10 cellular contexts compared by ENCODE assay signal in genomic region chr13:46593403-46593802, GRCh38. TPM values are rescaled to one million over a fixed set of nuclear protein-coding genes. Genes with fewer than 3 reads are reported as not detected.
DNase-seq lines count a peak whose midpoint lies in the region; ATAC-seq and TF ChIP-seq lines count a peak whose summit lies in the region.
"Had no signal": no experiment of that assay in that cellular context is flagged by ENCODE, and none has a peak within 500 bp of the region (broad histone marks: within the 10 kb centered on the region; RNA-seq: fewer than 3 reads in every experiment).

No MANE protein-coding gene starts in this region.

- intact Hi-C loops in CD4-positive, alpha-beta memory T cell (cut with micrococcal nuclease), result loop anchor here (5.0 kb wide), 1 partner anchor 41 kb away; the partner anchor contains the start of gene LRCH1
- intact Hi-C loops in tibial artery (cut with DNase I; ENCODE audit: low total_unique reads), result no loop called here

- peak overlapping the region; percentile 34 to 88 (median 83) for H3K27ac Mint-ChIP-seq in CD4-positive, alpha-beta memory T cell

- DNase-seq in CD4-positive, alpha-beta memory T cell, result peak; percentile 59 to 74 (median 64)
- peak; percentile 3 to 26 (median 9) for DNase-seq in effector memory CD4-positive, alpha-beta T cell
- DNase-seq in NCI-H510A treated with DMSO at 0.1 percent for 48 hours (lab: John Stamatoyannopoulos, UW) (no peak), tibial artery (no peak), hepatocyte (ENCODE audit: low spot score) (no peak)
- DNase-seq: NCI-H774, right cardiac atrium had no signal

- no peaks in the 10 kb centered on the region for H3K9me2 ChIP-seq in hepatocyte (replicated peaks; ENCODE audit: insufficient read depth)

- no peak overlapping the region for H3K4me3 ChIP-seq in CD4-positive, alpha-beta memory T cell (ENCODE audit: low read length in 2 of 2)
- H3K4me3 ChIP-seq in effector memory CD4-positive, alpha-beta T cell (ENCODE audit: insufficient read depth, low read depth, low read length, poor library complexity, severe bottlenecking), result no peak overlapping the region
- H3K4me3 ChIP-seq in tibial artery (no peak overlapping the region), hepatocyte (no peak overlapping the region)

- no peaks in the 10 kb centered on the region for H3K9me3 ChIP-seq in CD4-positive, alpha-beta memory T cell (ENCODE audit: control insufficient read depth in 1 of 2, low read length in 2 of 2)
- H3K9me3 ChIP-seq in effector memory CD4-positive, alpha-beta T cell (ENCODE audit: control insufficient read depth, low read length), result no peaks in the 10 kb centered on the region
- H3K9me3 ChIP-seq in tibial artery (no peaks in the 10 kb centered on the region), hepatocyte (ENCODE audit: low read depth) (no peaks in the 10 kb centered on the region)

- CTCF ChIA-PET in CD4-positive, alpha-beta memory T cell (lab: Charles Lee; ENCODE audit: partially characterized antibody), result interaction anchor here (0.7 to 1.5 kb wide), 3 partner anchors 11 to 107 kb away, joined by 3 to 4 read pairs (median 4); no protein-coding TSS in a partner anchor

- H3K27me3 Mint-ChIP-seq in CD4-positive, alpha-beta memory T cell, result no peaks in the 10 kb centered on the region

- 92% methylated on average over 11 of the region's 11 CpGs for WGBS in hepatocyte (ENCODE audit: low lambda C conversion rate, missing lambda C conversion rate)

- ATAC-seq in HG02678 (IDR thresholded peaks at IDR 0.05; ENCODE audit: unreplicated experiment) (peak; percentile 51), GM19467 (IDR thresholded peaks at IDR 0.05; ENCODE audit: unreplicated experiment) (no peak)
- ATAC-seq in activated CD4-positive, CD25-positive, alpha-beta regulatory T cell treated with anti-CD3 and anti-CD28 coated beads, Interleukin-2, amount 50 U/mL, for 24 hours, result peak; percentile 90 to 97
- ATAC-seq: right cardiac atrium had no signal

- no peaks in the 10 kb centered on the region for H3K9me3 Mint-ChIP-seq in CD4-positive, alpha-beta memory T cell

- H3K27me3 ChIP-seq in CD4-positive, alpha-beta memory T cell (ENCODE audit: insufficient read depth, low read length), result no peaks in the 10 kb centered on the region
- no peaks in the 10 kb centered on the region for H3K27me3 ChIP-seq in effector memory CD4-positive, alpha-beta T cell (replicated peaks; ENCODE audit: control insufficient read depth, insufficient read depth, low read length, poor library complexity, severe bottlenecking)
- H3K27me3 ChIP-seq in tibial artery, result no peaks in the 10 kb centered on the region
- no peaks in the 10 kb centered on the region for H3K27me3 ChIP-seq in hepatocyte

- no peak overlapping the region for H3K27ac ChIP-seq in CD4-positive, alpha-beta memory T cell (ENCODE audit: low read depth, low read length)
- H3K27ac ChIP-seq in effector memory CD4-positive, alpha-beta T cell (ENCODE audit: insufficient read depth, low read length, poor library complexity, severe bottlenecking), result no peak overlapping the region
- H3K27ac ChIP-seq in tibial artery (no peak overlapping the region), hepatocyte (no peak overlapping the region)

- no peaks in the 10 kb centered on the region for H3K36me3 Mint-ChIP-seq in CD4-positive, alpha-beta memory T cell

- no peak overlapping the region for H2AFZ ChIP-seq in hepatocyte

- H3K4me1 Mint-ChIP-seq in CD4-positive, alpha-beta memory T cell, result peaks cover 39 to 80% (median 61%) of the 10 kb centered on the region in 4 donors

- peaks cover 11% of the 10 kb centered on the region for H4K20me1 ChIP-seq in hepatocyte (ENCODE audit: insufficient read depth, poor library complexity, severe bottlenecking)

- peak overlapping the region in 7 of 8 donors; percentile 23 to 84 (median 49) for H3K4me3 Mint-ChIP-seq in CD4-positive, alpha-beta memory T cell

- TF ChIP-seq CTCF in tibial artery (IDR thresholded peaks at IDR 0.05) (no peak), hepatocyte (IDR thresholded peaks at IDR 0.05; ENCODE audit: poor library complexity) (no peak)

- H3K79me2 ChIP-seq in hepatocyte, result peaks cover 99% of the 10 kb centered on the region

- H3K36me3 ChIP-seq in CD4-positive, alpha-beta memory T cell (ENCODE audit: insufficient read depth, low read length), result no peaks in the 10 kb centered on the region
- no peaks in the 10 kb centered on the region for H3K36me3 ChIP-seq in effector memory CD4-positive, alpha-beta T cell (ENCODE audit: control insufficient read depth, insufficient read depth, low read length)
- H3K36me3 ChIP-seq in tibial artery (no peaks in the 10 kb centered on the region), hepatocyte (replicated peaks; ENCODE audit: insufficient read depth, low read depth) (no peaks in the 10 kb centered on the region)

- POLR2A ChIA-PET in CD4-positive, alpha-beta memory T cell (lab: Charles Lee; ENCODE audit: partially characterized antibody), result no interaction called here

- H3K4me1 ChIP-seq in CD4-positive, alpha-beta memory T cell (ENCODE audit: insufficient read depth, low read length), result peaks cover 51% of the 10 kb centered on the region
- H3K4me1 ChIP-seq in effector memory CD4-positive, alpha-beta T cell (ENCODE audit: control insufficient read depth, insufficient read depth, low read length, poor library complexity, severe bottlenecking), result peaks cover 14% of the 10 kb centered on the region
- H3K4me1 ChIP-seq in tibial artery (peaks cover 0 to 80% (median 49%) of the 10 kb centered on the region in 4 donors), hepatocyte (ENCODE audit: insufficient read depth) (peaks cover 41% of the 10 kb centered on the region)

- no peak overlapping the region for H3K4me2 ChIP-seq in hepatocyte

RNA-seq across cellular contexts. Expression of gene LRCH1, which starts 40.4 kb away (rescaled TPM):
- 10 to 100 TPM; 18.0 to 19.1 TPM for total RNA-seq in CD4-positive, alpha-beta memory T cell
- 1 to 10 TPM; 1.2 to 6.2 TPM for polyA plus RNA-seq in CD4-positive, alpha-beta memory T cell
- total RNA-seq in hepatocyte, result 14.1 and 16.3 TPM in 2 replicates
- 5.0 and 5.7 TPM in 2 replicates for polyA plus RNA-seq in hepatocyte

Comparison
In these comparisons a context has a peak if more than half of its experiments do, and no peak if none do; other contexts are left out.
1. DNase-seq: peak in CD4-positive, alpha-beta memory T cell (5 of 5) and effector memory CD4-positive, alpha-beta T cell (3 of 3); none in NCI-H510A treated with DMSO at 0.1 percent for 48 hours (single experiment), tibial artery (0 of 2) and hepatocyte (single experiment).